ENCODE assay signal across 12 cellular contexts in the genomic region with DNA sequence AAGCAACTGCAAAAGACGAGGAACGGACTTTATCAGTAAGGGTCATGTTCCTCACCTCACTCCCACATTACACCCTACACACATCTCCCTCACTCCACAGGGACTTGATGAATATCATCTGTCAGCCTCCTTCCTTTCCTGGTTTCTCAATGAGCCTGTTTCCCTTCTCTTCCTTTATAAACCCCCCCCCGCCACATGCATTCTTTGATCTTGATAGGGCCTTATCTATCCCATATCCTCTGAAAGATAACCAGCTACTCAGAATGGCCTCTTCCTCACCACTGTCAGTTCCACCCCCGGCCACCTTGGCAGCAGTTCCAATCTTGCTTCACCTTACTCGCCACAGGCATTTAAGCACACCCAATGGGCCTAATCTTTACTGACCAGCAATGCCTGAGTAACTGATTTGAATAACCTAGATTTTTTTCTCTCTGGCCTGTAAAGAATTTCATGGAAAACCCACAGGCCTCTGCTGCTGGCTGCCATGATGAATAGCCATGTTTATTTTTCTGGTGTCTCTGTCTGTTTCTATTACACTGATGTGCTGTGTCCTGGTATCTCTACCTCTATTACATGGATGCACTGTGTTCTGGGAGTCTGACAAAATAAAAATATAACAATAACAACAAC.
DNase-seq lines count a peak whose midpoint lies in the region; ATAC-seq, FAIRE-seq and TF ChIP-seq lines count a peak whose summit lies in the region.
"Had no signal": no experiment of that assay in that cellular context is flagged by ENCODE, and none has a peak within 500 bp of the region (broad histone marks: within the 10 kb centered on the region; RNA-seq: fewer than 3 reads in every experiment).

No MANE protein-coding gene starts in this region.

- no peak overlapping the region for H2BK120ac ChIP-seq in mesenchymal stem cell (ENCODE audit: low read depth, low read length)

- H3K4me2 ChIP-seq in mammary epithelial cell (ENCODE audit: insufficient read depth, low read depth, low read length) (no peak overlapping the region), mesenchymal stem cell (ENCODE audit: low read length, poor library complexity, severe bottlenecking) (no peak overlapping the region)

- H3K79me2 ChIP-seq in mammary epithelial cell (ENCODE audit: insufficient read depth, low read length), result no peaks in the 10 kb centered on the region

- H2AFZ ChIP-seq in mammary epithelial cell (ENCODE audit: low read depth, low read length) (peak overlapping the region; percentile 15), mesenchymal stem cell (ENCODE audit: low read depth, low read length) (no peak overlapping the region)

- in situ Hi-C loops in mammary epithelial cell (cut with MboI; ENCODE audit: low sequenced_read_pairs in 2 of 2), result no loop called here

- H4K8ac ChIP-seq in mesenchymal stem cell (ENCODE audit: low read length), result peak overlapping the region; percentile 67

- DNase-seq in EH (ENCODE audit: low read depth) (peak; percentile 71), MG63 (peak; percentile 32), mammary epithelial cell (no peak), mesenchymal stem cell (peak; percentile 70), small intestine (no peak)
- DNase-seq in stimulated activated CD4-positive, alpha-beta T cell treated with anti-CD3 and anti-CD28 coated beads, Interleukin-4, amount 100 ng/mL, for 4 hours, result no peak
- no peak for DNase-seq in stimulated activated naive CD4-positive, alpha-beta T cell treated with Interleukin-2 at 50 U/mL for 16 hours (lab: John Stamatoyannopoulos, UW)
- DNase-seq: activated T-cell treated with anti-CD3 and anti-CD28 coated beads for 4 hours, kidney had no signal

- H3K9me3 ChIP-seq in MG63 (no peaks in the 10 kb centered on the region), mammary epithelial cell (replicated peaks; ENCODE audit: insufficient read depth, low read length) (no peaks in the 10 kb centered on the region), mesenchymal stem cell (ENCODE audit: control insufficient read depth, low read length) (no peaks in the 10 kb centered on the region), small intestine (ENCODE audit: control insufficient read depth, low read depth) (no peaks in the 10 kb centered on the region)
- H3K9me3 ChIP-seq: esophagus muscularis mucosa had no signal

- intact Hi-C loops in mammary epithelial cell (cut with micrococcal nuclease), result no loop called here

- H4K20me1 ChIP-seq in mammary epithelial cell (ENCODE audit: insufficient read depth, low read length), result no peaks in the 10 kb centered on the region

- H3K4ac ChIP-seq in mesenchymal stem cell (ENCODE audit: low read depth in 1 of 2, low read length in 2 of 2), result no peak overlapping the region

- TF ChIP-seq CTCF in mammary epithelial cell (conservative IDR thresholded peaks at IDR 0.05 in 1 of 2, IDR thresholded peaks at IDR 0.05 in 1 of 2; ENCODE audit: extremely low read depth in 1 of 2, insufficient read depth in 1 of 2, low read depth in 1 of 2, low read length in 2 of 2), result no peak

- no peak overlapping the region for H4K91ac ChIP-seq in mesenchymal stem cell (ENCODE audit: low read length)

- WGBS in mammary epithelial cell (ENCODE audit: low coverage, missing lambda C conversion rate), result 78% methylated on average over 4 of the region's 5 CpGs
- WGBS in mesenchymal stem cell, result 53% methylated on average over 5 of the region's 5 CpGs
- WGBS in small intestine, 3 donors, result 66 to 78% (median 72%) methylated on average over 4 to 5 of the region's 5 CpGs

- H2BK15ac ChIP-seq in mesenchymal stem cell (ENCODE audit: low read depth, poor library complexity, severe bottlenecking), result no peak overlapping the region

- H3K27me3 ChIP-seq in MG63 (no peaks in the 10 kb centered on the region), mammary epithelial cell (ENCODE audit: insufficient read depth, low read length) (no peaks in the 10 kb centered on the region), mesenchymal stem cell (ENCODE audit: control insufficient read depth in 1 of 2, insufficient read depth in 1 of 2, low read length in 2 of 2) (no peaks in the 10 kb centered on the region), small intestine (ENCODE audit: control insufficient read depth in 2 of 2, insufficient read depth in 2 of 2, low read length in 2 of 2) (no peaks in the 10 kb centered on the region)
- H3K27me3 ChIP-seq: esophagus muscularis mucosa had no signal

- dilution Hi-C loops in mammary epithelial cell (cut with HindIII; ENCODE audit: low sequenced_read_pairs), result no loop called here

- H3K4me3 ChIP-seq in MG63 (no peak overlapping the region), mammary epithelial cell (replicated peaks in 1 of 3; ENCODE audit: insufficient read depth in 1 of 3, low read depth in 2 of 3, low read length in 3 of 3) (no peak overlapping the region), mesenchymal stem cell (ENCODE audit: insufficient read depth in 1 of 2, low read depth in 1 of 2, low read length in 2 of 2) (no peak overlapping the region), small intestine (ENCODE audit: low read depth in 1 of 2, low read length in 2 of 2) (no peak overlapping the region)
- H3K4me3 ChIP-seq: esophagus muscularis mucosa had no signal

- no peak overlapping the region for H3K27ac ChIP-seq in mammary epithelial cell (ENCODE audit: insufficient read depth, low read depth, low read length)
- H3K27ac ChIP-seq in mesenchymal stem cell (ENCODE audit: low read length, poor library complexity, severe bottlenecking), result no peak overlapping the region
- no peak overlapping the region for H3K27ac ChIP-seq in small intestine (ENCODE audit: low read depth in 1 of 2, low read length in 1 of 2)
- H3K27ac ChIP-seq: esophagus muscularis mucosa had no signal

- H3K18ac ChIP-seq in mesenchymal stem cell (ENCODE audit: low read depth in 1 of 2, low read length in 2 of 2), result no peak overlapping the region

- H2BK12ac ChIP-seq in mesenchymal stem cell (ENCODE audit: low read length in 2 of 2), result peak overlapping the region in 1 of 2 experiments; percentile 71

- no peak overlapping the region for H2AK5ac ChIP-seq in mesenchymal stem cell (ENCODE audit: low read length, severe bottlenecking)

- H3K36me3 ChIP-seq in MG63 (no peaks in the 10 kb centered on the region), mammary epithelial cell (ENCODE audit: insufficient read depth, low read length) (no peaks in the 10 kb centered on the region), mesenchymal stem cell (ENCODE audit: control insufficient read depth in 1 of 2, insufficient read depth in 2 of 2, low read depth in 1 of 2, low read length in 2 of 2) (no peaks in the 10 kb centered on the region), small intestine (ENCODE audit: control insufficient read depth in 2 of 2, insufficient read depth in 2 of 2, low read length in 2 of 2) (no peaks in the 10 kb centered on the region)
- H3K36me3 ChIP-seq: esophagus muscularis mucosa had no signal

- peaks cover 31% of the 10 kb centered on the region for H3K4me1 ChIP-seq in mammary epithelial cell (ENCODE audit: insufficient read depth, low read length)
- no peaks in the 10 kb centered on the region for H3K4me1 ChIP-seq in mesenchymal stem cell (ENCODE audit: control insufficient read depth, insufficient read depth, low read depth, low read length)
- H3K4me1 ChIP-seq in small intestine (ENCODE audit: control insufficient read depth in 2 of 2, insufficient read depth in 1 of 2, low read depth in 1 of 2, low read length in 1 of 2), result no peaks in the 10 kb centered on the region

- no peak for FAIRE-seq in small intestine (lab: Jason Lieb, UNC)
- FAIRE-seq: kidney had no signal

- CTCF ChIA-PET in mammary epithelial cell (lab: Charles Lee; ENCODE audit: low non-redundant PET), result no interaction called here

- ATAC-seq in GM18867 (IDR thresholded peaks at IDR 0.05; ENCODE audit: unreplicated experiment), result no peak
- ATAC-seq: WTC11 had no signal

- H3K23ac ChIP-seq in mesenchymal stem cell (ENCODE audit: low read length in 2 of 2), result no peak overlapping the region

- H2BK5ac ChIP-seq in mesenchymal stem cell (ENCODE audit: low read depth, low read length, poor library complexity, severe bottlenecking), result no peak overlapping the region

- H3K14ac ChIP-seq in mesenchymal stem cell (ENCODE audit: low read length in 2 of 2), result no peak overlapping the region

- H3K79me1 ChIP-seq in mesenchymal stem cell (replicated peaks; ENCODE audit: low read length, poor library complexity, severe bottlenecking), result no peaks in the 10 kb centered on the region

- BruUV-seq in mammary epithelial cell (replicated peaks; lab: Mats Ljungman, UMichigan), result no TSS peak

- H3K9ac ChIP-seq in mammary epithelial cell (ENCODE audit: insufficient read depth, low read length), result no peak overlapping the region
- H3K9ac ChIP-seq in mesenchymal stem cell (ENCODE audit: low read length), result no peak overlapping the region

Comparison
In these comparisons a context has a peak if more than half of its experiments do, and no peak if none do; other contexts are left out.
1. DNase-seq: peak in EH (single experiment), MG63 (single experiment) and mesenchymal stem cell (single experiment); none in mammary epithelial cell (single experiment), small intestine (single experiment), stimulated activated CD4-positive, alpha-beta T cell treated with anti-CD3 and anti-CD28 coated beads, Interleukin-4, amount 100 ng/mL, for 4 hours (0 of 2) and stimulated activated naive CD4-positive, alpha-beta T cell treated with Interleukin-2 at 50 U/mL for 16 hours (single experiment).